8 cellular contexts compared by ENCODE assay signal in the genomic region with DNA sequence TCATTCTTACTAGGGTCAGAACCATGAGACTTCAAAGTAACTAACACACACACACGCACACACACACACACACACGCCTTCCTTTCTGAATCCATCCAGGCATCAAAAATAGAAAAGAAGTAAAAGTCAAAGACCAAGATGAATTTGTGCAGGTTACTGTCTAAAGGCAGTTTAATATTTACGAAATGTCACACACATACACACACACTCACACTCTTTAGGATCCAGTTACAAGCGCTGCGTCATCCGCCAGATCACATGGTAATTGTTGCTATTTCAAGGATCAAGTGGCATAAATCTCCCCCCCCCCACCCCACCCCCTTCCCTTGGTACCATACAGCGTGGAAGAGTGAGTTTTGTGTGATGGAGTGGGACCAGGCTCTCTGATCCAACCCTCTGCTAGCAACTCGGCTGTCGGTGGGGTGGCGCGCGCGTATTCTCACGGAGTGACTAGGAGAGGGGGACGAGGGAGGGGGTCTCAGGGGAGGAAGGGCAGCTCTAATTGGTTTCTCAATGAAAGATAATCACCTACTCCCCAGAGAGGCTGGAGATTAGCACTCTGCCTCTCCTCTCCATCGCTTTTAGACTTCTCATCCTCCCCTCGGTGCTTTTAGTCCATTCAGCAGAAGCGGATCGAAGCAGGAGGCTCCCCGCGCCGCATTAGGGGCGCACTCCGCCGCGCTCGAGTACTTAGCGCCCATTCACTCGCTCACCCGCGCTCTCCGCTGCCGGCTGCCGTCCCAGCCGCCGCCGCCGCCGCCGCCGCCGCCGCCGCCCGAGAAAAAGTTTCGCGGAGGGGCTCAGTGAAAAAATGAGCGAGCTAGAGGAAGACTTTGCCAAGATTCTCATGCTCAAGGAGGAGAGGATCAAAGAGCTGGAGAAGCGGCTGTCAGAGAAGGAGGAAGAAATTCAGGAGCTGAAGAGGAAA.
DNase-seq lines count a peak whose midpoint lies in the region; ATAC-seq and TF ChIP-seq lines count a peak whose summit lies in the region.

No MANE protein-coding gene starts in this region.

- no peaks in the 10 kb centered on the region for H3K9me3 ChIP-seq in GM23248 (ENCODE audit: low read depth)
- no peaks in the 10 kb centered on the region for H3K9me3 ChIP-seq in Panc1 (ENCODE audit: control insufficient read depth, insufficient read depth, low read depth, low read length)
- no peaks in the 10 kb centered on the region for H3K9me3 ChIP-seq in uterus

- intact Hi-C loops in Panc1 (cut with micrococcal nuclease; ENCODE audit: unreplicated experiment) (no loop called here), uterus (cut with DNase I; ENCODE audit: low total_unique reads) (no loop called here)

- no TSS peak for BruUV-seq in Panc1 (replicated peaks; lab: Mats Ljungman, UMichigan)

- H3K4me1 ChIP-seq in GM23248 (ENCODE audit: insufficient read depth) (peaks cover 45% of the 10 kb centered on the region), Panc1 (ENCODE audit: control insufficient read depth, insufficient read depth, low read length) (peaks cover 6% of the 10 kb centered on the region), uterus (no peaks in the 10 kb centered on the region)

- no peaks in the 10 kb centered on the region for H3K9me2 ChIP-seq in GM23248 (ENCODE audit: insufficient read depth)

- TF ChIP-seq POLR2A in uterus (IDR thresholded peaks at IDR 0.05), result no peak
- no peak for TF ChIP-seq POLR2A in GM18505 (IDR thresholded peaks at IDR 0.05; ENCODE audit: borderline replicate concordance, extremely low read depth, insufficient read depth, insufficient read length)

- in situ Hi-C loops in GM23248 (cut with MboI) (no loop called here), Panc1 (cut with HindIII; ENCODE audit: low pct_unique_long_range_greater_than_20kb, low sequenced_read_pairs) (no loop called here)

- H3K4me2 ChIP-seq in GM23248 (ENCODE audit: unreplicated experiment), result peak overlapping the region; percentile 99

- H3K27ac ChIP-seq in GM23248 (peak overlapping the region; percentile 99), Panc1 (ENCODE audit: low read length) (no peak overlapping the region), uterus (peak overlapping the region; percentile 84 to 86)

- H3K4me3 ChIP-seq in GM23248 (peak overlapping the region; percentile 95), Panc1 (ENCODE audit: low read depth in 2 of 2, low read length in 2 of 2) (peak overlapping the region; percentile 49 to 57), epithelial cell of esophagus (ENCODE audit: low read length) (peak overlapping the region; percentile 43), uterus (peak overlapping the region; percentile 74 to 84)

- H4K20me1 ChIP-seq in GM23248 (ENCODE audit: insufficient read depth), result no peaks in the 10 kb centered on the region

- peaks cover 38% of the 10 kb centered on the region for H3K79me2 ChIP-seq in GM23248 (ENCODE audit: insufficient read depth)

- H3F3A ChIP-seq in GM23248 (ENCODE audit: insufficient read depth), result peaks cover 48% of the 10 kb centered on the region

- H3K27me3 ChIP-seq in GM23248 (replicated peaks; ENCODE audit: insufficient read depth) (no peaks in the 10 kb centered on the region), Panc1 (ENCODE audit: control insufficient read depth, insufficient read depth, low read length) (peaks cover 48% of the 10 kb centered on the region), uterus (no peaks in the 10 kb centered on the region)

- no peak for TF ChIP-seq CTCF in Panc1 (IDR thresholded peaks at IDR 0.05)
- TF ChIP-seq CTCF in epithelial cell of esophagus (IDR thresholded peaks at IDR 0.05; ENCODE audit: insufficient read depth, low read depth, low read length, missing control alignments), result no peak
- TF ChIP-seq CTCF in uterus (IDR thresholded peaks at IDR 0.05), result peak in 1 of 4 experiments; percentile 2

- CTCF ChIA-PET in Panc1 (lab: Charles Lee), result no interaction called here

- DNase-seq in GM23248, result peak; percentile 91
- DNase-seq in Panc1 (ENCODE audit: low read depth, low spot score), result no peak
- peak; percentile 61 for DNase-seq in epithelial cell of esophagus (ENCODE audit: low read depth)
- DNase-seq in mucosa of gallbladder (ENCODE audit: low spot score), result peak; percentile 39
- DNase-seq in uterus, result peak; percentile 49 to 57

- ATAC-seq in Panc1 (peak; percentile 64), GM21576 (IDR thresholded peaks at IDR 0.05; ENCODE audit: unreplicated experiment) (no peak), HG03159 (IDR thresholded peaks at IDR 0.05; ENCODE audit: unreplicated experiment) (no peak), GM18505 (IDR thresholded peaks at IDR 0.05; ENCODE audit: unreplicated experiment) (no peak)

- 4% methylated on average over 42 to 49 of the region's 49 CpGs for WGBS in GM23248 (ENCODE audit: low coverage in 1 of 2, low lambda C conversion rate in 2 of 2, missing lambda C conversion rate in 2 of 2), 2 experiments

- H3K9ac ChIP-seq in GM23248, result peak overlapping the region; percentile 98

- POLR2A ChIA-PET in Panc1 (lab: Charles Lee), result no interaction called here

- peak overlapping the region; percentile 71 for H2AFZ ChIP-seq in GM23248

- H3K36me3 ChIP-seq in GM23248 (ENCODE audit: low read depth) (no peaks in the 10 kb centered on the region), Panc1 (ENCODE audit: control insufficient read depth, insufficient read depth, low read length) (no peaks in the 10 kb centered on the region), uterus (no peaks in the 10 kb centered on the region)

Comparison
In these comparisons a context has a peak if more than half of its experiments do, and no peak if none do; other contexts are left out.
1. H3K4me3 ChIP-seq: peak in every context shown above with its lines; median percentile 95 in GM23248; 79 in uterus; 53 in Panc1; 43 in epithelial cell of esophagus.